21 cellular contexts compared by ENCODE assay signal in the genomic region with DNA sequence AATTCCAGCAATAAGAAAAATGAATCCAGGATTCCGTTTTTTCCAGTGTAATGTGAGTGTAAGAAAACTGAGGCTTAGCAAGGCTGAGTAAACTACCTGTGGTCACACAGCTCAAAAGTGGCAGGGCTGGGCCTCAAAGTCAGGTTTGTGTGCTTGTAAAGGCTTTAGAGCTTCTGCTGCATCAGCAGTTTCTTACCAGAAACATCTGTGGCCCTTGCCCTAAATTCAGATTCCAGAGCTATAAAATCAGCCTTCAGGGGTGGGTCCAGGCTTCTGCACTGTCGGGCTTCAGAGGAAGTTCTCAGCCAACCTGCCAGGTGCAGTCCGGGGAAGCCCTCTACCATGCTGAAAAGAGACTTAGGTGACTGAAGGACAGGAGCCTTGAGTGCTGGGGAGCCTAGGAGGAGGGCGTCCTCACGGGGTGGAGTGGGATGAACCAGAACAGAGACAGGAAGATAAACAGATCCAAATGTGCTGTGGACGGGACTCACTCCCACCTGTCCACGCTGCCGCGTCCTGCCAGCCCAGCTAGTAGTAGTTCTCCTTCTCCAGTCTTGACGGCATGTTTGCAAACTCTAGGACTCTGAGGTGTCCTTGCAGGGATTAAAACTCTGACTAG.
DNase-seq lines count a peak whose midpoint lies in the region; ATAC-seq, FAIRE-seq and TF ChIP-seq lines count a peak whose summit lies in the region.
"Had no signal": no experiment of that assay in that cellular context is flagged by ENCODE, and none has a peak within 500 bp of the region (broad histone marks: within the 10 kb centered on the region; RNA-seq: fewer than 3 reads in every experiment).

No MANE protein-coding gene starts in this region.

- H2BK120ac ChIP-seq in H1 (replicated peaks; ENCODE audit: low read depth, low read length) = no peak overlapping the region

- no peak overlapping the region for H3K27ac ChIP-seq in left ventricle myocardium inferior (replicated peaks)
- no peak overlapping the region for H3K27ac ChIP-seq in heart right ventricle
- H3K27ac ChIP-seq in H1 (ENCODE audit: low read depth, low read length) = no peak overlapping the region
- no peak overlapping the region for H3K27ac ChIP-seq in aorta (ENCODE audit: low read depth in 1 of 2, low read length in 2 of 2)
- H3K27ac ChIP-seq: foreskin keratinocyte, prostate gland, uterus had no signal

- no peak for TF ChIP-seq RAD21 in H1 (IDR thresholded peaks at IDR 0.05 in 1 of 2, conservative IDR thresholded peaks at IDR 0.05 in 1 of 2; ENCODE audit: low read depth in 2 of 2, low read length in 2 of 2)

- no peak overlapping the region for H2BK15ac ChIP-seq in H1 (ENCODE audit: low read length)

- H2BK12ac ChIP-seq in H1 (ENCODE audit: low read depth, low read length) = no peak overlapping the region

- no peak overlapping the region for H3K9ac ChIP-seq in H1 (replicated peaks in 1 of 4; ENCODE audit: extremely low read depth in 1 of 4, low read depth in 3 of 4, low read length in 3 of 4)

- CTCF ChIA-PET in H1 (lab: Charles Lee; ENCODE audit: partially characterized antibody) = interaction anchor here (0.6 to 5.7 kb wide), 14 partner anchors 9 to 360 kb away, joined by 3 to 29 read pairs (median 4); no protein-coding TSS in a partner anchor
- CTCF ChIA-PET in GM10248 (lab: Yijun Ruan, JAX) = interaction anchor here (1.1 kb wide), 1 partner anchor 17 kb away, joined by 3 read pairs; no protein-coding TSS in a partner anchor

- H3K23me2 ChIP-seq in H1 (ENCODE audit: low read depth, low read length) = no peaks in the 10 kb centered on the region

- H3K79me2 ChIP-seq in H1 (ENCODE audit: control insufficient read depth in 1 of 2, insufficient read depth in 2 of 2, low read length in 2 of 2) = no peaks in the 10 kb centered on the region

- TF ChIP-seq CTCF in left ventricle myocardium inferior (IDR thresholded peaks at IDR 0.05; ENCODE audit: borderline replicate concordance) (no peak), heart right ventricle (IDR thresholded peaks at IDR 0.05) (no peak), H1 (IDR thresholded peaks at IDR 0.05; ENCODE audit: control extremely low read depth in 1 of 3, insufficient read depth in 1 of 3, low read depth in 1 of 3, low read length in 3 of 3) (no peak), GM10248 (IDR thresholded peaks at IDR 0.05; ENCODE audit: control extremely low read depth, extremely low read depth, low read depth, missing control alignments) (no peak)

- H3K36me3 ChIP-seq in left ventricle myocardium inferior (no peaks in the 10 kb centered on the region), heart right ventricle (no peaks in the 10 kb centered on the region), H1 (ENCODE audit: control insufficient read depth in 2 of 4, insufficient read depth in 4 of 4, low read length in 3 of 4) (no peaks in the 10 kb centered on the region), aorta (ENCODE audit: control insufficient read depth in 1 of 2, insufficient read depth in 2 of 2, low read length in 1 of 2) (no peaks in the 10 kb centered on the region)
- H3K36me3 ChIP-seq: prostate gland, uterus had no signal

- H4K5ac ChIP-seq in H1 (ENCODE audit: insufficient read length, low read depth, low read length) = no peak overlapping the region

- whole genome bisulfite sequencing in heart right ventricle, 2 donors = 89 to 90% methylated on average over 10 of the region's 10 CpGs
- 82% methylated on average over 10 of the region's 10 CpGs; no CpG with 5 or more reads in 1 of the 2 experiments for WGBS in H1 (ENCODE audit: extremely low coverage in 1 of 2, insufficient coverage in 1 of 2, insufficient read length in 1 of 2, insufficient replicate concordance in 2 of 2, low coverage in 1 of 2, low lambda C conversion rate in 2 of 2, missing lambda C conversion rate in 1 of 2), 2 experiments
- WGBS in aorta, 2 donors = 93 to 94% methylated on average over 10 of the region's 10 CpGs

- no peak overlapping the region for H4K8ac ChIP-seq in H1 (ENCODE audit: extremely low read depth, insufficient read depth, low read length)

- no peak overlapping the region for H2BK5ac ChIP-seq in H1 (ENCODE audit: low read depth, low read length)

- no peak overlapping the region for H3K4me2 ChIP-seq in H1 (ENCODE audit: insufficient read depth in 1 of 2, low read depth in 2 of 2, low read length in 2 of 2)

- H3K27me3 ChIP-seq in left ventricle myocardium inferior (ENCODE audit: low read depth) (no peaks in the 10 kb centered on the region), heart right ventricle (no peaks in the 10 kb centered on the region), H1 (replicated peaks in 1 of 4; ENCODE audit: control insufficient read depth in 3 of 4, extremely low read depth in 1 of 4, insufficient read depth in 3 of 4, low read length in 3 of 4) (no peaks in the 10 kb centered on the region), aorta (ENCODE audit: control insufficient read depth in 1 of 2, insufficient read depth in 2 of 2, low read length in 1 of 2) (no peaks in the 10 kb centered on the region)
- H3K27me3 ChIP-seq: foreskin keratinocyte, uterus had no signal

- no peak overlapping the region for H2AFZ ChIP-seq in H1 (ENCODE audit: low read length)

- H3K4me3 ChIP-seq in left ventricle myocardium inferior (no peak overlapping the region), heart right ventricle (no peak overlapping the region), H1 (ENCODE audit: extremely low read depth in 1 of 4, insufficient read depth in 2 of 4, low read depth in 3 of 4, low read length in 4 of 4) (no peak overlapping the region), aorta (ENCODE audit: low read length in 2 of 2) (no peak overlapping the region)
- H3K4me3 ChIP-seq: prostate gland, uterus had no signal

- H2AK5ac ChIP-seq in H1 (ENCODE audit: low read depth, low read length) = no peak overlapping the region

- peak overlapping the region; percentile 46 for H4K91ac ChIP-seq in H1 (replicated peaks; ENCODE audit: insufficient read length, low read length)

- no peaks in the 10 kb centered on the region for H4K20me1 ChIP-seq in H1 (replicated peaks in 1 of 2; ENCODE audit: control insufficient read depth in 1 of 2, insufficient read depth in 2 of 2, low read length in 2 of 2)

- DNase-seq in left ventricle myocardium inferior (peak; percentile 5), heart right ventricle (no peak), H1 (ENCODE audit: low read depth in 1 of 2, low spot score in 2 of 2) (no peak), mesenteric fat pad (ENCODE audit: low spot score) (peak; percentile 88), aorta (peak; percentile 29 to 36), GM10248 (ENCODE audit: extremely low spot score) (no peak), left lobe of liver (ENCODE audit: low spot score) (no peak)
- DNase-seq: activated CD4-positive, alpha-beta T cell treated with anti-CD3 and anti-CD28 coated beads, Interleukin-2, amount 50 U/mL, for 4 hours; activated T-cell treated with anti-CD3 and anti-CD28 coated beads, Interleukin-2, amount 50 U/mL, for 48 hours; CD4-positive, alpha-beta T cell; central memory CD4-positive, alpha-beta T cell; HCEC 1CT; NCI-H1694 treated with DMSO at 0.1 percent for 48 hours; SHP77; stimulated activated CD4-positive, alpha-beta T cell treated with anti-CD3 and anti-CD28 coated beads, Interleukin-12 subunit alpha, Interleukin-12 subunit beta, amount 100 ng/mL, for 4 hours; stimulated activated naive CD4-positive, alpha-beta T cell treated with Interleukin-2 at 50 U/mL for 16 hours; T-cell had no signal

- no peak for TF ChIP-seq POLR2A in H1 (IDR thresholded peaks at IDR 0.05; ENCODE audit: control extremely low read depth in 1 of 2, low read depth in 2 of 2, low read length in 2 of 2)

- no peak overlapping the region for H3K23ac ChIP-seq in H1 (ENCODE audit: insufficient read length)

- H3K4me1 ChIP-seq in left ventricle myocardium inferior (no peaks in the 10 kb centered on the region), heart right ventricle (peaks cover 0 to 4% (median 0%) of the 10 kb centered on the region in 9 donors), H1 (replicated peaks in 1 of 4; ENCODE audit: control insufficient read depth in 3 of 4, insufficient read depth in 4 of 4, low read length in 3 of 4) (peaks cover 0 to 11% (median 6%) of the 10 kb centered on the region in 4 experiments; a peak in 5 of 7 replicates), aorta (ENCODE audit: control insufficient read depth in 1 of 2, insufficient read depth in 2 of 2, low read length in 2 of 2) (no peaks in the 10 kb centered on the region)
- H3K4me1 ChIP-seq: prostate gland, uterus had no signal

- intact Hi-C loops in left ventricle myocardium inferior (cut with micrococcal nuclease) (no loop called here), heart right ventricle (cut with DNase I) (no loop called here), aorta (cut with DNase I) (no loop called here)

- no peak overlapping the region for H3K56ac ChIP-seq in H1 (replicated peaks; ENCODE audit: insufficient read length, low read depth, low read length)

- no peaks in the 10 kb centered on the region for H3K9me3 ChIP-seq in left ventricle myocardium inferior (replicated peaks)
- no peaks in the 10 kb centered on the region for H3K9me3 ChIP-seq in heart right ventricle
- no peaks in the 10 kb centered on the region for H3K9me3 ChIP-seq in H1 (ENCODE audit: insufficient read depth in 2 of 2, low read depth in 1 of 2, low read length in 1 of 2)
- H3K9me3 ChIP-seq in aorta (ENCODE audit: control insufficient read depth, low read length) = no peaks in the 10 kb centered on the region
- H3K9me3 ChIP-seq: prostate gland, uterus had no signal

- no peak overlapping the region for H3K4ac ChIP-seq in H1 (replicated peaks; ENCODE audit: insufficient read length, low read depth, low read length)

- POLR2A ChIA-PET in H1 (lab: Charles Lee; ENCODE audit: partially characterized antibody) (no interaction called here), GM10248 (lab: Yijun Ruan, JAX) (no interaction called here)

- no peak overlapping the region for H3K18ac ChIP-seq in H1 (ENCODE audit: extremely low read depth, low read length)

- H3K14ac ChIP-seq in H1 (ENCODE audit: insufficient read length) = no peak overlapping the region

- FAIRE-seq in H1 (lab: Jason Lieb, UNC) = no peak

- H2BK20ac ChIP-seq in H1 (ENCODE audit: low read length) = no peak overlapping the region

- TF ChIP-seq EP300 in H1 (IDR thresholded peaks at IDR 0.05; ENCODE audit: borderline replicate concordance in 1 of 2, low read depth in 2 of 2, low read length in 2 of 2) = no peak

- no peaks in the 10 kb centered on the region for H3K79me1 ChIP-seq in H1 (ENCODE audit: low read depth, low read length)

- ATAC-seq in heart right ventricle (no peak), aorta (ENCODE audit: low FRiP score) (no peak), GM19455 (IDR thresholded peaks at IDR 0.05; ENCODE audit: unreplicated experiment) (no peak), left lobe of liver (no peak)
- ATAC-seq: foreskin keratinocyte, T-cell had no signal

Comparison
In these comparisons a context has a peak if more than half of its experiments do, and no peak if none do; other contexts are left out.
1. DNase-seq: peak in left ventricle myocardium inferior (single experiment), mesenteric fat pad (single experiment) and aorta (2 of 2); none in heart right ventricle (0 of 2), H1 (0 of 2), GM10248 (single experiment) and left lobe of liver (single experiment).